Comparison of ENCODE assay signal across 24 cellular contexts in genomic region chr2:45915523-45915922, GRCh38.
"Had no signal": no experiment of that assay in that cellular context is flagged by ENCODE, and none has a peak within 500 bp of the region (broad histone marks: within the 10 kb centered on the region; RNA-seq: fewer than 3 reads in every experiment).

No MANE protein-coding gene starts in this region.

- H3K27me3 ChIP-seq: brain microvascular endothelial cell, cardiac muscle cell had no signal

- DNase-seq: activated CD4-positive, CD25-positive, alpha-beta regulatory T cell; activated CD8-positive, alpha-beta memory T cell treated with anti-CD3 and anti-CD28 coated beads, Interleukin-2, amount 50 U/mL, for 4 hours; activated CD8-positive, alpha-beta T cell treated with anti-CD3 and anti-CD28 coated beads for 36 hours; activated gamma-delta T cell treated with Interleukin-2 at 50 U/mL for 16 hours; activated naive CD4-positive, alpha-beta T cell treated with anti-CD3 and anti-CD28 coated beads, Interleukin-2, amount 10 ng/mL, durations not matched to agents 7 days and 5 days; activated naive CD8-positive, alpha-beta T cell treated with anti-CD3 and anti-CD28 coated beads for 36 hours; activated T-cell treated with anti-CD3 and anti-CD28 coated beads, Interleukin-2, amount 50 U/mL, for 72 hours; brain microvascular endothelial cell; KBM-7; NCI-H1092 treated with DMSO at 0.1 percent for 48 hours; NCI-H1417 treated with DMSO at 0.1 percent for 48 hours; NCI-H1694; NCI-H2029; NCI-H2107; NCI-H2171 treated with DMSO at 0.1 percent for 48 hours; NCI-H345; NCI-H510A; NCI-H526 treated with DMSO at 0.1 percent for 48 hours; SIG-M5; T-cell; T-helper 2 cell; T1000 had no signal

- H3K36me3 ChIP-seq: brain microvascular endothelial cell, cardiac muscle cell had no signal

- H3K4me3 ChIP-seq: cardiac muscle cell, SK-N-MC had no signal

- H3K27ac ChIP-seq: brain microvascular endothelial cell, cardiac muscle cell, SK-N-MC had no signal

- ATAC-seq: activated CD8-positive, alpha-beta T cell treated with anti-CD3 and anti-CD28 coated beads for 36 hours; activated T-cell treated with anti-CD3 and anti-CD28 coated beads, Interleukin-2, amount 50 U/mL, for 72 hours; T-cell had no signal
